In the genomic region with DNA sequence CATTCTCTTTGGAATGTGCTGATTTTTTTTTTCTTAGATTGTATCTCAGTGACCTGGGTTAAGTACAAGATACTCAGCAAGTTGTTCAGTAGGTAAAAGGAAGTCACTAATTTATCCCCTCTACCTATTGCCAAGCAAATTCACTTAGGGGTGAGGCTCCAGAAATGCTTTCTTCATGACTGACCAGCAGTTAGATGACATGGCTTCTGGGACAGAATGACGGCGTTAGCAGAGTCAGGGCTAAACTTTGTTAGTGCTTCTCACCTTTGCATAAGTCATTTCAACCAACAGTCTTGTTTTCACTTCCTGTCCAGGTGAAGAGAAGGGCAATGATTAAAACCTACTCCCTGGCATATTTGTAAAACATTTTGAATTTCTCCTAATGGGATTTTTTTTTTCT, we compare ENCODE assay signal across 28 cellular contexts. TPM values are rescaled to one million over a fixed set of nuclear protein-coding genes. Genes with fewer than 3 reads are reported as not detected.
DNase-seq lines count a peak whose midpoint lies in the region; ATAC-seq, FAIRE-seq and TF ChIP-seq lines count a peak whose summit lies in the region.
"Had no signal": no experiment of that assay in that cellular context is flagged by ENCODE, and none has a peak within 500 bp of the region (broad histone marks: within the 10 kb centered on the region; RNA-seq: fewer than 3 reads in every experiment).

No MANE protein-coding gene starts in this region.

- peaks cover 4% of the 10 kb centered on the region for H3K36me3 Mint-ChIP-seq in Calu3 (ENCODE audit: insufficient read depth, unreplicated experiment)
- H3K36me3 Mint-ChIP-seq: activated naive CD4-positive, alpha-beta T cell treated with anti-CD3 and anti-CD28 coated beads, Interleukin-2, amount 10 ng/mL, durations not matched to agents 7 days and 5 days had no signal

- RAD21 ChIA-PET in GM12878 (lab: Charles Lee; ENCODE audit: unreplicated experiment), result no interaction called here

- CTCF ChIA-PET in Calu3 (lab: Charles Lee), result interaction anchor here (0.7 to 1.6 kb wide), 2 partner anchors 71 to 100 kb away, joined by 3 to 5 read pairs; no protein-coding TSS in a partner anchor
- CTCF ChIA-PET in GM12878 (lab: Yijun Ruan, JAX), result no interaction called here

- H3K79me2 ChIP-seq in GM12878 (ENCODE audit: control insufficient read depth, insufficient read depth, low read length) (no peaks in the 10 kb centered on the region), parathyroid adenoma (no peaks in the 10 kb centered on the region)

- no peaks in the 10 kb centered on the region for H3K27me3 Mint-ChIP-seq in Calu3 (ENCODE audit: unreplicated experiment)

- H3K4me2 ChIP-seq in GM12878 (ENCODE audit: control insufficient read depth, insufficient read depth), result no peak overlapping the region
- H3K4me2 ChIP-seq in parathyroid adenoma (ENCODE audit: low read length), result peak overlapping the region; percentile 50
- H3K4me2 ChIP-seq: GM23338 had no signal

- H3K4me1 ChIP-seq in GM12878 (ENCODE audit: control insufficient read depth, insufficient read depth, low read length) (no peaks in the 10 kb centered on the region), parathyroid adenoma (no peaks in the 10 kb centered on the region)
- H3K4me1 ChIP-seq: BE2C, vagina had no signal

- H3K27ac Mint-ChIP-seq in Calu3 (ENCODE audit: unreplicated experiment), result peak overlapping the region; percentile 82
- H3K27ac Mint-ChIP-seq: activated naive CD4-positive, alpha-beta T cell treated with anti-CD3 and anti-CD28 coated beads, Interleukin-2, amount 10 ng/mL, durations not matched to agents 7 days and 5 days; activated T-helper 1 cell treated with anti-CD3 and anti-CD28 coated beads, Interleukin-12 subunit alpha, Interleukin-12 subunit beta, Interleukin-2, Interleukin-4 antibody, amounts not matched to agents 30 ng/mL and 10 ng/mL and 1 ng/mL, durations not matched to agents 14 hours and 24 hours and 36 hours; GM23338 had no signal

- H4K20me1 ChIP-seq in GM12878 (ENCODE audit: control insufficient read depth, insufficient read depth), result no peaks in the 10 kb centered on the region

- peaks cover 1 to 2% of the 10 kb centered on the region in 2 experiments; a peak in 2 of 4 replicates for H3K27me3 ChIP-seq in GM12878 (replicated peaks in 1 of 2; ENCODE audit: control insufficient read depth in 2 of 2, insufficient read depth in 2 of 2, low read length in 1 of 2)
- H3K27me3 ChIP-seq in parathyroid adenoma (ENCODE audit: control insufficient read depth, insufficient read depth, low read length), result no peaks in the 10 kb centered on the region
- H3K27me3 ChIP-seq: left lung, SJSA1, vagina had no signal

- intact Hi-C loops in Calu3 (cut with micrococcal nuclease; ENCODE audit: unreplicated experiment), result no loop called here
- intact Hi-C loops in GM12878 (cut with micrococcal nuclease; ENCODE audit: unreplicated experiment), result no loop called here

- no peaks in the 10 kb centered on the region for H3K36me3 ChIP-seq in GM12878 (ENCODE audit: control insufficient read depth in 2 of 2, insufficient read depth in 2 of 2, low read length in 1 of 2)
- no peaks in the 10 kb centered on the region for H3K36me3 ChIP-seq in parathyroid adenoma (ENCODE audit: control insufficient read depth, insufficient read depth, low read length)
- H3K36me3 ChIP-seq: BE2C, left lung, SJSA1, vagina had no signal

- H3K27ac ChIP-seq in GM12878 (ENCODE audit: control insufficient read depth, insufficient read depth), result no peak overlapping the region
- H3K27ac ChIP-seq in parathyroid adenoma, result no peak overlapping the region
- H3K27ac ChIP-seq: left lung, SJSA1, vagina had no signal

- BruUV-seq in Calu3 (replicated peaks; lab: Mats Ljungman, UMichigan), result no TSS peak
- BruUV-seq in GM12878 (replicated peaks; lab: Mats Ljungman, UMichigan), result no TSS peak

- in situ Hi-C loops in GM12878 (cut with MboI), result no loop called here

- H3K9ac ChIP-seq in GM12878 (ENCODE audit: control insufficient read depth, insufficient read depth, low read length) (no peak overlapping the region), parathyroid adenoma (no peak overlapping the region)

- peak; percentile 46 for DNase-seq in Calu3
- no peak for DNase-seq in GM12878 (ENCODE audit: low read depth, low spot score)
- no peak for DNase-seq in GM19238 (ENCODE audit: insufficient read length, low spot score)
- no peak for DNase-seq in activated CD4-positive, alpha-beta T cell treated with anti-CD3 and anti-CD28 coated beads, Interleukin-2, amount 50 U/mL, for 1 hour
- no peak for DNase-seq in effector CD4-positive, alpha-beta T cell
- DNase-seq in anterior cingulate cortex (lab: John Stamatoyannopoulos, UW), result no peak
- DNase-seq: ACHN; activated CD4-positive, alpha-beta T cell treated with anti-CD3 and anti-CD28 coated beads, Interleukin-2, amount 50 U/mL, for 48 hours; activated CD4-positive, CD25-positive, alpha-beta regulatory T cell; activated CD8-positive, alpha-beta memory T cell treated with anti-CD3 and anti-CD28 coated beads, Interleukin-2, amount 50 U/mL, for 4 hours; activated naive CD4-positive, alpha-beta T cell treated with anti-CD3 and anti-CD28 coated beads, Interleukin-2, amount 10 ng/mL, durations not matched to agents 7 days and 5 days; BE2C; erythroblast; foreskin melanocyte; GDM1; left lung; NCI-H1105 treated with DMSO at 0.1 percent for 48 hours; NCI-H2029 treated with DMSO at 0.1 percent for 48 hours; NCI-H2227 treated with DMSO at 0.1 percent for 48 hours; NCI-H526 treated with DMSO at 0.1 percent for 48 hours; stimulated activated naive CD4-positive, alpha-beta T cell treated with Interleukin-2 at 50 U/mL for 16 hours; T-helper 1 cell had no signal

- SMC1A ChIA-PET in GM12878 (lab: Charles Lee; ENCODE audit: uncharacterized antibody, unreplicated experiment), result no interaction called here

- TF ChIP-seq RAD21 in GM12878 (IDR thresholded peaks at IDR 0.05; ENCODE audit: insufficient read depth, low read depth, low read length), result no peak

- H3K4me3 Mint-ChIP-seq in Calu3 (ENCODE audit: low read depth, unreplicated experiment), result peak overlapping the region; percentile 26
- H3K4me3 Mint-ChIP-seq: activated naive CD4-positive, alpha-beta T cell treated with anti-CD3 and anti-CD28 coated beads, Interleukin-2, amount 10 ng/mL, durations not matched to agents 7 days and 5 days; activated T-helper 1 cell treated with anti-CD3 and anti-CD28 coated beads, Interleukin-12 subunit alpha, Interleukin-12 subunit beta, Interleukin-2, Interleukin-4 antibody, amounts not matched to agents 30 ng/mL and 10 ng/mL and 1 ng/mL, durations not matched to agents 14 hours and 24 hours and 36 hours; GM23338 had no signal

- H3K4me3 ChIP-seq in GM12878, result no peak overlapping the region
- H3K4me3 ChIP-seq in parathyroid adenoma (ENCODE audit: low read depth, low read length), result peak overlapping the region; percentile 8
- H3K4me3 ChIP-seq: GM23338, left lung, SJSA1, vagina had no signal

- POLR2A ChIA-PET in GM12878 (lab: Charles Lee), result no interaction called here

- WGBS in GM12878 (ENCODE audit: insufficient coverage, insufficient replicate concordance, low lambda C conversion rate, missing lambda C conversion rate), result 6% methylated on average over 2 of the region's 2 CpGs

- no peak for TF ChIP-seq CTCF in Calu3 (IDR thresholded peaks at IDR 0.05; ENCODE audit: unreplicated experiment)
- no peak for TF ChIP-seq CTCF in GM12878 (IDR thresholded peaks at IDR 0.05 in 2 of 3, conservative IDR thresholded peaks at IDR 0.05 in 1 of 3; ENCODE audit: control insufficient read depth in 2 of 3, extremely low read depth in 1 of 3, insufficient read depth in 1 of 3, low read depth in 3 of 3, low read length in 3 of 3)
- TF ChIP-seq CTCF in parathyroid adenoma (IDR thresholded peaks at IDR 0.05), result no peak

- peaks cover 33% of the 10 kb centered on the region for H3K4me1 Mint-ChIP-seq in Calu3 (ENCODE audit: low read depth, unreplicated experiment)
- H3K4me1 Mint-ChIP-seq: GM23338 had no signal

- H3K9me3 Mint-ChIP-seq in Calu3 (ENCODE audit: low read depth, unreplicated experiment), result no peaks in the 10 kb centered on the region
- H3K9me3 Mint-ChIP-seq: activated naive CD4-positive, alpha-beta T cell treated with anti-CD3 and anti-CD28 coated beads, Interleukin-2, amount 10 ng/mL, durations not matched to agents 7 days and 5 days; activated T-helper 1 cell treated with anti-CD3 and anti-CD28 coated beads, Interleukin-12 subunit alpha, Interleukin-12 subunit beta, Interleukin-2, Interleukin-4 antibody, amounts not matched to agents 30 ng/mL and 10 ng/mL and 1 ng/mL, durations not matched to agents 14 hours and 24 hours and 36 hours; GM23338 had no signal

- no peak overlapping the region for H2AFZ ChIP-seq in GM12878 (ENCODE audit: control insufficient read depth, low read depth, low read length)
- H2AFZ ChIP-seq in parathyroid adenoma, result no peak overlapping the region
- H2AFZ ChIP-seq: GM23338 had no signal

- no peaks in the 10 kb centered on the region for H3K9me3 ChIP-seq in GM12878 (replicated peaks; ENCODE audit: control insufficient read depth, insufficient read depth, low read length)
- no peaks in the 10 kb centered on the region for H3K9me3 ChIP-seq in parathyroid adenoma (ENCODE audit: control insufficient read depth, low read length)
- H3K9me3 ChIP-seq: BE2C, left lung, SJSA1, vagina had no signal

- no peak for TF ChIP-seq POLR2A in GM12878 (IDR thresholded peaks at IDR 0.05; ENCODE audit: low read depth, low read length)

- peak; percentile 48 for ATAC-seq in HG03342 (IDR thresholded peaks at IDR 0.05; ENCODE audit: unreplicated experiment)
- ATAC-seq in GM12878, result peak; percentile 47
- ATAC-seq: GM23338, left lung had no signal

- peak; percentile 56 for FAIRE-seq in GM12878 (lab: Jason Lieb, UNC)

- no peak for TF ChIP-seq EP300 in GM12878 (IDR thresholded peaks at IDR 0.05; ENCODE audit: borderline replicate concordance in 1 of 2, control insufficient read depth in 1 of 2, low read depth in 2 of 2, low read length in 2 of 2)

TF ChIP-seq in GM12878, 131 proteins besides CTCF, POLR2A, EP300 and RAD21 (continues in another document):
- no peak for TF ChIP-seq MTA2 (IDR thresholded peaks at IDR 0.05; ENCODE audit: low read depth)

RNA-seq across cellular contexts. Expression of gene MTAP, which starts 20.2 kb away (rescaled TPM):
- total RNA-seq in Calu3 (2022), result 139 and 177 TPM in 2 replicates
- 39.5 and 41.3 TPM in 2 replicates for total RNA-seq in GM12878 (2013; cell fraction: nucleolus; rRNA removed)
- 16.4 and 19.1 TPM in 2 replicates for total RNA-seq in GM12878 (2014; rRNA removed)
- total RNA-seq in GM12878 (2014; rRNA removed; fragmentation: Illumina TruSeq; extraction: Trizol), result 22.8 and 24.1 TPM in 2 replicates
- total RNA-seq in GM12878 (2021), result 29.9 and 30.0 TPM in 2 replicates
- polyA plus RNA-seq in GM12878 (2011; ENCODE audit: low read depth), result 5.2 TPM
- 20.8 and 21.4 TPM in 2 replicates for polyA plus RNA-seq in GM12878 (2011; rRNA removed)
- polyA plus RNA-seq in GM12878 (2011; cell fraction: cytosol; rRNA removed), result 10.3 and 13.3 TPM in 2 replicates
- polyA plus RNA-seq in GM12878 (2011; cell fraction: nucleus; rRNA removed), result 16.0 and 21.4 TPM in 2 replicates
- polyA plus RNA-seq in GM12878 (2012), result 8.5 and 10.3 TPM in 2 replicates
- 23.8 and 32.6 TPM in 2 replicates for polyA plus RNA-seq in GM12878 (2014; fragmentation: Illumina TruSeq; extraction: Trizol)
- polyA plus RNA-seq in GM12878 (2014; fragmentation: Nextera tagmentation; extraction: Ambion mirVana), result 10 to 100 TPM; 19.3 to 19.9 TPM
- 11.2 and 17.1 TPM in 2 replicates for polyA plus RNA-seq in GM12878 (2014; rRNA removed)
- 10 to 100 TPM; 26.2 to 29.9 TPM for polyA plus RNA-seq in GM12878 (2016; fragmentation: Nextera tagmentation; extraction: Ambion mirVana)
- polyA minus RNA-seq in GM12878 (2011; rRNA and poly(A)+ RNA removed), result 21.5 and 31.1 TPM in 2 replicates
- 5.6 and 7.4 TPM in 2 replicates for polyA minus RNA-seq in GM12878 (2011; cell fraction: cytosol; rRNA and poly(A)+ RNA removed)
- polyA minus RNA-seq in GM12878 (2011; cell fraction: nucleus; rRNA and poly(A)+ RNA removed), result 21.6 and 39.5 TPM in 2 replicates
